8 cellular contexts compared by ENCODE assay signal in the genomic region with DNA sequence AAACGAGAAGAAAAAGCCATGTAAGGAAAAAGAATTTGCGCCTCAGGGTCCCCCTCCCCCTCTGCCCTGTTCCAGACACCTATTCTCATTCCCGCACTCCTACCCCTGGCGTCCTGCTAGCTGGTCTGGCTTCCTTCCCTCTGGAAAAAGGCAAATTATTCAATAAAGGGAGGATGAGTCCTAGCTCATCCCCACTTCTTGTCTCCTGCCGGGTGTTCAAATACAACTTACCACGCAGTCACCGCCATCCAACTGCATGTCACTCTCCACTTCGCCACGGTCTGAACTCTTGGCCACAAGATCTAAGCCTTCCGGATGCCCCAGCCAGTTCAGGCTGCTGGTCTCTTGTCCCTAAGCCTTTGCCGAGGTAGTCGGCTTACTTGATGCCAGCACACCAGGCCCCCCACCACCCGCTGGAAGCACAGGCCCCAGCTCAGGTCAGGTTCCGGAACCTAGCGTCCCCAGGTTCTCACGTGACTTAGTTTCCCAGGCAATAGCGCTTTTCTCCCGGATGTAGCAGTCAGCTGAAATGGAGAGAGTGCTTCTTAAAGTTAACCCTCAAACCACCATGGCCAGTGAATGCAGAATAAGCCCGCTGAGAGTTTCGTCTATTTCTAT.
A peak's percentile ranks its signal among the peaks of the same experiment; 100 is the strongest.
DNase-seq lines count a peak whose midpoint lies in the region; ATAC-seq and TF ChIP-seq lines count a peak whose summit lies in the region.

No MANE protein-coding gene starts in this region.

- H3K9me3 ChIP-seq in DOHH2 (ENCODE audit: control insufficient read depth, insufficient read depth, low read length) (no peaks in the 10 kb centered on the region), Karpas-422 (ENCODE audit: low read length) (no peaks in the 10 kb centered on the region)

- H3K4me3 ChIP-seq in DOHH2 (ENCODE audit: low read length) (peak overlapping the region; percentile 93), Karpas-422 (ENCODE audit: low read length) (peak overlapping the region; percentile 90), foreskin fibroblast (ENCODE audit: low read depth in 1 of 2, low read length in 2 of 2) (peak overlapping the region; percentile 68 to 85)

- TF ChIP-seq CTCF in DOHH2 (IDR thresholded peaks at IDR 0.05; ENCODE audit: low read depth, low read length, poor library complexity, severe bottlenecking) (no peak), foreskin fibroblast (IDR thresholded peaks at IDR 0.05; ENCODE audit: low read depth, low read length) (no peak), neural crest cell (conservative IDR thresholded peaks at IDR 0.05) (no peak)

- no peaks in the 10 kb centered on the region for H3K36me3 ChIP-seq in DOHH2 (ENCODE audit: control insufficient read depth, low read length)
- H3K36me3 ChIP-seq in Karpas-422 (ENCODE audit: insufficient read depth, low read length), result 0 out of 2 replicates have a peak, but pooled peaks cover 4% of the 10 kb centered on the region

- no peaks in the 10 kb centered on the region for H3F3A ChIP-seq in DOHH2 (ENCODE audit: control insufficient read depth, insufficient read depth)

- H3K4me1 Mint-ChIP-seq in neural crest cell, result peaks cover 14% of the 10 kb centered on the region

- H3K27me3 Mint-ChIP-seq in neural crest cell (ENCODE audit: low read depth), result no peaks in the 10 kb centered on the region

- peaks cover 1% of the 10 kb centered on the region for H3K9me3 Mint-ChIP-seq in neural crest cell

- DNase-seq in Karpas-422 (peak; percentile 91), RPMI8226 (peak; percentile 73), foreskin fibroblast (peak; percentile 46 to 78), neural crest cell (ENCODE audit: low read depth, low spot score) (peak; percentile 22), stromal cell of bone marrow (ENCODE audit: low read depth) (peak; percentile 49)
- peak; percentile 30 for DNase-seq in activated effector memory CD4-positive, alpha-beta T cell treated with Interleukin-2 at 50 U/mL for 16 hours

- H3K9ac ChIP-seq in Karpas-422 (ENCODE audit: low read length), result peak overlapping the region; percentile 76

- H3K27me3 ChIP-seq in DOHH2 (ENCODE audit: control insufficient read depth, low read length) (no peaks in the 10 kb centered on the region), Karpas-422 (ENCODE audit: low read length) (no peaks in the 10 kb centered on the region)

- H3K79me2 ChIP-seq in DOHH2 (ENCODE audit: control insufficient read depth, low read length), result peaks cover 31% of the 10 kb centered on the region
- H3K79me2 ChIP-seq in Karpas-422 (ENCODE audit: low read length), result peaks cover 53% of the 10 kb centered on the region

- H3K27ac ChIP-seq in DOHH2 (ENCODE audit: low read depth, low read length) (no peak overlapping the region), Karpas-422 (ENCODE audit: low read length) (peak overlapping the region; percentile 49)

- peak overlapping the region; percentile 77 for H3K4me2 ChIP-seq in DOHH2 (ENCODE audit: low read length)
- peak overlapping the region; percentile 82 for H3K4me2 ChIP-seq in Karpas-422 (ENCODE audit: low read depth, low read length, poor library complexity, severe bottlenecking)

- H3K4me3 Mint-ChIP-seq in neural crest cell, result peak overlapping the region; percentile 98

- H3K4me1 ChIP-seq in DOHH2 (ENCODE audit: control insufficient read depth, low read length) (peaks cover 4% of the 10 kb centered on the region), Karpas-422 (ENCODE audit: low read length) (peaks cover 13% of the 10 kb centered on the region; the same call in 1 of the 2 replicates)

- peaks cover 10% of the 10 kb centered on the region for H3K36me3 Mint-ChIP-seq in neural crest cell (ENCODE audit: low read depth)

- ATAC-seq in GM21786 (IDR thresholded peaks at IDR 0.05; ENCODE audit: unreplicated experiment), result peak; percentile 95

- H3K9me2 ChIP-seq in DOHH2 (replicated peaks; ENCODE audit: control insufficient read depth, low read length), result no peaks in the 10 kb centered on the region
- H3K9me2 ChIP-seq in Karpas-422 (replicated peaks; ENCODE audit: insufficient read depth, low read length), result no peaks in the 10 kb centered on the region

- H4K20me1 ChIP-seq in DOHH2 (ENCODE audit: control insufficient read depth, insufficient read depth, low read depth, low read length) (no peaks in the 10 kb centered on the region), Karpas-422 (ENCODE audit: insufficient read depth, low read depth, low read length) (no peaks in the 10 kb centered on the region)

- H2AFZ ChIP-seq in Karpas-422 (ENCODE audit: low read length), result peak overlapping the region; percentile 59

- H3K27ac Mint-ChIP-seq in neural crest cell (ENCODE audit: unreplicated experiment), result peak overlapping the region; percentile 96

Comparison
In these comparisons a context has a peak if more than half of its experiments do, and no peak if none do; other contexts are left out.
1. DNase-seq: peak in every context shown above with its lines; median percentile 91 in Karpas-422; 73 in RPMI8226; 62 in foreskin fibroblast; 49 in stromal cell of bone marrow; 30 in activated effector memory CD4-positive, alpha-beta T cell treated with Interleukin-2 at 50 U/mL for 16 hours; 22 in neural crest cell.